In genomic region chr10:132577350-132578005, GRCh38 we compare ENCODE assay signal across 9 cellular contexts. TPM values are rescaled to one million over a fixed set of nuclear protein-coding genes. Genes with fewer than 3 reads are reported as not detected.
DNase-seq lines count a peak whose midpoint lies in the region; ATAC-seq, FAIRE-seq and TF ChIP-seq lines count a peak whose summit lies in the region.
"Had no signal": no experiment of that assay in that cellular context is flagged by ENCODE, and none has a peak within 500 bp of the region (broad histone marks: within the 10 kb centered on the region; RNA-seq: fewer than 3 reads in every experiment).

No MANE protein-coding gene starts in this region.

- H2AFZ ChIP-seq in Karpas-422 (ENCODE audit: low read length), result no peak overlapping the region

- H3K27me3 Mint-ChIP-seq in activated CD4-positive, alpha-beta T cell treated with anti-CD3 and anti-CD28 coated beads for 36 hours, result no peaks in the 10 kb centered on the region

- no peaks in the 10 kb centered on the region for H3K9me3 Mint-ChIP-seq in activated CD4-positive, alpha-beta T cell treated with anti-CD3 and anti-CD28 coated beads for 36 hours (ENCODE audit: low read depth)

- intact Hi-C loops in left lung (cut with DNase I), result no loop called here
- intact Hi-C loops in tibial artery (cut with DNase I; ENCODE audit: low total_unique reads), result loop anchor here (1.0 to 10.0 kb wide), 4 partner anchors 40 to 114 kb away; partner anchors contain the start of gene INPP5A
- intact Hi-C loops in activated CD4-positive, alpha-beta T cell treated with anti-CD3 and anti-CD28 coated beads for 36 hours (cut with DNase I, micrococcal nuclease), result loop anchor here (5.0 kb wide), 2 partner anchors 40 to 385 kb away; no protein-coding TSS in a partner anchor

- H3K9me3 ChIP-seq in Karpas-422 (ENCODE audit: low read length) (no peaks in the 10 kb centered on the region), left lung (no peaks in the 10 kb centered on the region), tibial artery (no peaks in the 10 kb centered on the region)

- FAIRE-seq in GM19239 (lab: Jason Lieb, UNC), result no peak

- peak overlapping the region; percentile 41 for H3K4me2 ChIP-seq in Karpas-422 (ENCODE audit: low read depth, low read length, poor library complexity, severe bottlenecking)

- CTCF ChIA-PET in activated CD4-positive, alpha-beta T cell treated with anti-CD3 and anti-CD28 coated beads for 36 hours (lab: Charles Lee), result no interaction called here

- H3K36me3 ChIP-seq in Karpas-422 (ENCODE audit: insufficient read depth, low read length), result peaks cover 4% of the 10 kb centered on the region; the same call in 1 of the 2 replicates
- no peaks in the 10 kb centered on the region for H3K36me3 ChIP-seq in left lung
- H3K36me3 ChIP-seq in tibial artery, result no peaks in the 10 kb centered on the region

- H3K27ac Mint-ChIP-seq in activated CD4-positive, alpha-beta T cell treated with anti-CD3 and anti-CD28 coated beads for 36 hours, result no peak overlapping the region

- H3K27me3 ChIP-seq in Karpas-422 (ENCODE audit: low read length) (no peaks in the 10 kb centered on the region), left lung (no peaks in the 10 kb centered on the region), tibial artery (no peaks in the 10 kb centered on the region)

- peaks cover 9% of the 10 kb centered on the region for H3K36me3 Mint-ChIP-seq in activated CD4-positive, alpha-beta T cell treated with anti-CD3 and anti-CD28 coated beads for 36 hours (ENCODE audit: low read depth)

- POLR2A ChIA-PET in activated CD4-positive, alpha-beta T cell treated with anti-CD3 and anti-CD28 coated beads for 36 hours (lab: Charles Lee), result no interaction called here

- DNase-seq in Karpas-422 (no peak), cardiac fibroblast (ENCODE audit: low read depth in 2 of 2) (peak; percentile 12 to 22), left lung (peak; percentile 34 to 82), tibial artery (no peak), GM19239 (ENCODE audit: insufficient read length, low spot score) (no peak), DMS79 treated with DMSO at 0.1 percent for 48 hours (lab: John Stamatoyannopoulos, UW) (no peak)
- DNase-seq in activated CD4-positive, alpha-beta T cell treated with anti-CD3 and anti-CD28 coated beads for 36 hours, result no peak
- DNase-seq: NCI-H2081 had no signal

- H3K79me2 ChIP-seq in Karpas-422 (ENCODE audit: low read length), result no peaks in the 10 kb centered on the region

- 0 out of 2 replicates have a peak overlapping the region, but pooled peaks have one; percentile 32 for H3K27ac ChIP-seq in Karpas-422 (ENCODE audit: low read length)
- H3K27ac ChIP-seq in left lung, result no peak overlapping the region
- H3K27ac ChIP-seq in tibial artery, result peak overlapping the region in 1 of 2 donors; percentile 79

- H3K4me1 ChIP-seq in Karpas-422 (ENCODE audit: low read length), result peaks cover 54% of the 10 kb centered on the region
- peaks cover 18 to 43% of the 10 kb centered on the region in 2 donors for H3K4me1 ChIP-seq in left lung
- H3K4me1 ChIP-seq in tibial artery, result peaks cover 8 to 78% (median 61%) of the 10 kb centered on the region in 4 donors

- no peak overlapping the region; the same call in 1 of the 2 replicates for H3K4me3 ChIP-seq in Karpas-422 (ENCODE audit: low read length)
- H3K4me3 ChIP-seq in cardiac fibroblast (replicated peaks in 1 of 2; ENCODE audit: low read depth in 2 of 2, low read length in 2 of 2), result no peak overlapping the region
- H3K4me3 ChIP-seq in left lung, result no peak overlapping the region
- no peak overlapping the region for H3K4me3 ChIP-seq in tibial artery

- H3K9ac ChIP-seq in Karpas-422 (ENCODE audit: low read length), result 0 out of 2 replicates have a peak overlapping the region, but pooled peaks have one; percentile 18

- no peak overlapping the region for H3K4me3 Mint-ChIP-seq in activated CD4-positive, alpha-beta T cell treated with anti-CD3 and anti-CD28 coated beads for 36 hours

- no peak for TF ChIP-seq CTCF in cardiac fibroblast (IDR thresholded peaks at IDR 0.05; ENCODE audit: low read depth, low read length)
- TF ChIP-seq CTCF in left lung (IDR thresholded peaks at IDR 0.05), result no peak
- peak; percentile 42 to 56 for TF ChIP-seq CTCF in tibial artery (IDR thresholded peaks at IDR 0.05)

- H3K4me1 Mint-ChIP-seq in activated CD4-positive, alpha-beta T cell treated with anti-CD3 and anti-CD28 coated beads for 36 hours, result peaks cover 38% of the 10 kb centered on the region

- H4K20me1 ChIP-seq in Karpas-422 (ENCODE audit: insufficient read depth, low read depth, low read length), result peaks cover 25% of the 10 kb centered on the region

- no peaks in the 10 kb centered on the region for H3K9me2 ChIP-seq in Karpas-422 (replicated peaks; ENCODE audit: insufficient read depth, low read length)

- ATAC-seq in left lung, result peak; percentile 16
- ATAC-seq in activated CD4-positive, alpha-beta T cell treated with anti-CD3 and anti-CD28 coated beads for 36 hours, result no peak
- ATAC-seq in GM21390 (IDR thresholded peaks at IDR 0.05; ENCODE audit: unreplicated experiment), result no peak

RNA-seq across cellular contexts. Expression of gene INPP5A, which starts 39.9 kb away (rescaled TPM):
- 9.1 and 11.8 TPM in 2 replicates for total RNA-seq in Karpas-422 (2014; rRNA removed; shearing (Covaris generic); ENCODE audit: low replicate concordance)
- 10 to 100 TPM; 32.0 to 37.0 TPM for total RNA-seq in left lung
- total RNA-seq in activated CD4-positive, alpha-beta T cell treated with anti-CD3 and anti-CD28 coated beads for 36 hours, result 1 to 10 TPM; 8.1 to 9.3 TPM

Comparison
In these comparisons a context has a peak if more than half of its experiments do, and no peak if none do; other contexts are left out.
1. DNase-seq: peak in cardiac fibroblast (2 of 2) and left lung (2 of 2); none in Karpas-422 (single experiment), tibial artery (0 of 2), activated CD4-positive, alpha-beta T cell treated with anti-CD3 and anti-CD28 coated beads for 36 hours (single experiment), GM19239 (single experiment) and DMS79 treated with DMSO at 0.1 percent for 48 hours (single experiment).
2. CTCF ChIP-seq: peak in tibial artery (2 of 2); none in cardiac fibroblast (single experiment) and left lung (0 of 2).
3. intact Hi-C loops: an anchor here in tibial artery (1.0 to 10.0 kb wide) and activated CD4-positive, alpha-beta T cell treated with anti-CD3 and anti-CD28 coated beads for 36 hours (5.0 kb wide); none called in left lung.